In the genomic region with DNA sequence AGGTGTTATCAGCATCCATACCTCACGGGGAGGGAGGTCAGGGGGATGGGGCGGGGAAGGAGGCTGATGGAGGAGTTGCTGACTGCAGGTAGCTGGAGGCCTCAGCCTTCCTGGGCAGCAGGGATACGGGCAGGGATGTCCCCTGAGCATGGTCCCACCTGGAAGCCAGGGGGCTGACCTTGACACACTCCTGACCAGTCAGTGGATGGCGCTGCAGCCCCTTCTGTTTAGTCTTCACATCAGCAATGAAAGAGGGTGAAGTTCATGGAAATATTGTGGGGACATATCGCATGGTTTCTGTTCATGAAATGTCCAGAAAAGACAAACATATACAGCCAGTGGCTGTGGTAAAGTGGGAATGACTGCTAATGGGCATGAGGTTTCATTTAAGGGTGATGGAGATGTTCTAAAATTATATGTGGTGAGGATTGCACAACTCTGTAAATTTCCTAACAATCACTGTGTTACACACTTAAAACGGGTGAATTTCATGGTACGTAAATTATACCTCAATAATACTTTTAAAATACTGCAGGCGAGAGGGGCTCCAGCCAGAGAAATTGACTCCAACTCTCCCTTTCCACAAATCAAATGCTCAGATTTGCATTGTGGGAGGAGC, we compare ENCODE assay signal across 1 cellular context.
TF ChIP-seq lines count a peak whose summit lies in the region.

No MANE protein-coding gene starts in this region.

TF ChIP-seq in SK-N-SH, 30 proteins besides CTCF, POLR2A, EP300 and RAD21 (continued from another document):
- TF ChIP-seq, protein P1, sequence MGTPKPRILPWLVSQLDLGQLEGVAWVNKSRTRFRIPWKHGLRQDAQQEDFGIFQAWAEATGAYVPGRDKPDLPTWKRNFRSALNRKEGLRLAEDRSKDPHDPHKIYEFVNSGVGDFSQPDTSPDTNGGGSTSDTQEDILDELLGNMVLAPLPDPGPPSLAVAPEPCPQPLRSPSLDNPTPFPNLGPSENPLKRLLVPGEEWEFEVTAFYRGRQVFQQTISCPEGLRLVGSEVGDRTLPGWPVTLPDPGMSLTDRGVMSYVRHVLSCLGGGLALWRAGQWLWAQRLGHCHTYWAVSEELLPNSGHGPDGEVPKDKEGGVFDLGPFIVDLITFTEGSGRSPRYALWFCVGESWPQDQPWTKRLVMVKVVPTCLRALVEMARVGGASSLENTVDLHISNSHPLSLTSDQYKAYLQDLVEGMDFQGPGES (IDR thresholded peaks at IDR 0.05; ENCODE audit: low read depth, low read length): no peak
- TF ChIP-seq NFIC (IDR thresholded peaks at IDR 0.05; ENCODE audit: borderline replicate concordance): no peak
- TF ChIP-seq EZH2phosphoT487 (IDR thresholded peaks at IDR 0.05; ENCODE audit: borderline replicate concordance, low read depth): no peak
- TF ChIP-seq JUND (IDR thresholded peaks at IDR 0.05): no peak
- no peak for TF ChIP-seq ELF1 (IDR thresholded peaks at IDR 0.05)
